ENCODE assay signal across 1 cellular context in genomic region chr1:11653616-11654570, GRCh38.
TF ChIP-seq lines count a peak whose summit lies in the region.

A gene with protein sequence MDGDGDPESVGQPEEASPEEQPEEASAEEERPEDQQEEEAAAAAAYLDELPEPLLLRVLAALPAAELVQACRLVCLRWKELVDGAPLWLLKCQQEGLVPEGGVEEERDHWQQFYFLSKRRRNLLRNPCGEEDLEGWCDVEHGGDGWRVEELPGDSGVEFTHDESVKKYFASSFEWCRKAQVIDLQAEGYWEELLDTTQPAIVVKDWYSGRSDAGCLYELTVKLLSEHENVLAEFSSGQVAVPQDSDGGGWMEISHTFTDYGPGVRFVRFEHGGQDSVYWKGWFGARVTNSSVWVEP (minus strand): TSS chr1:11654429. CDS start chr1:11654340, 89 bp downstream.

TF ChIP-seq in K562, 482 proteins besides CTCF, POLR2A, EP300 and RAD21 (continued from another document):
- TF ChIP-seq KDM5B (IDR thresholded peaks at IDR 0.05; ENCODE audit: insufficient replicate concordance, low read depth, low read length) (peak; percentile 15), NRF1 (conservative IDR thresholded peaks at IDR 0.05 in 1 of 2, IDR thresholded peaks at IDR 0.05 in 1 of 2) (peak; percentile 60 to 62; a peak in 3 of 4 replicates), ZNF316 (IDR thresholded peaks at IDR 0.05) (peak; percentile 33; the same call in 1 of the 2 replicates), UBTF (IDR thresholded peaks at IDR 0.05; ENCODE audit: borderline replicate concordance in 1 of 2, low read depth in 2 of 2, low read length in 2 of 2) (0 out of 4 replicates have a peak, but pooled peaks of 1 of the 2 experiments have one; percentile 25), ZBTB7A (IDR thresholded peaks at IDR 0.05; ENCODE audit: borderline replicate concordance, control insufficient read depth, low read depth, low read length) (0 out of 2 replicates have a peak, but pooled peaks have one; percentile 20), RBM15 (IDR thresholded peaks at IDR 0.05; ENCODE audit: insufficient read depth, low read length) (no peak), ZFP91 (CRISPR knock-in tag; IDR thresholded peaks at IDR 0.05) (peak; percentile 83; the same call in 1 of the 2 replicates), ATF1 (CRISPR knock-in tag; IDR thresholded peaks at IDR 0.05) (no peak), ATF1 (tag; IDR thresholded peaks at IDR 0.05) (no peak), ILK (tag; IDR thresholded peaks at IDR 0.05; ENCODE audit: borderline replicate concordance, low read depth) (no peak)
- TF ChIP-seq, protein P1, sequence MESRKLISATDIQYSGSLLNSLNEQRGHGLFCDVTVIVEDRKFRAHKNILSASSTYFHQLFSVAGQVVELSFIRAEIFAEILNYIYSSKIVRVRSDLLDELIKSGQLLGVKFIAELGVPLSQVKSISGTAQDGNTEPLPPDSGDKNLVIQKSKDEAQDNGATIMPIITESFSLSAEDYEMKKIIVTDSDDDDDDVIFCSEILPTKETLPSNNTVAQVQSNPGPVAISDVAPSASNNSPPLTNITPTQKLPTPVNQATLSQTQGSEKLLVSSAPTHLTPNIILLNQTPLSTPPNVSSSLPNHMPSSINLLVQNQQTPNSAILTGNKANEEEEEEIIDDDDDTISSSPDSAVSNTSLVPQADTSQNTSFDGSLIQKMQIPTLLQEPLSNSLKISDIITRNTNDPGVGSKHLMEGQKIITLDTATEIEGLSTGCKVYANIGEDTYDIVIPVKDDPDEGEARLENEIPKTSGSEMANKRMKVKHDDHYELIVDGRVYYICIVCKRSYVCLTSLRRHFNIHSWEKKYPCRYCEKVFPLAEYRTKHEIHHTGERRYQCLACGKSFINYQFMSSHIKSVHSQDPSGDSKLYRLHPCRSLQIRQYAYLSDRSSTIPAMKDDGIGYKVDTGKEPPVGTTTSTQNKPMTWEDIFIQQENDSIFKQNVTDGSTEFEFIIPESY (CRISPR knock-in tag; IDR thresholded peaks at IDR 0.05): peak; percentile 87
